Comparison of ENCODE assay signal across 30 cellular contexts in the genomic region with DNA sequence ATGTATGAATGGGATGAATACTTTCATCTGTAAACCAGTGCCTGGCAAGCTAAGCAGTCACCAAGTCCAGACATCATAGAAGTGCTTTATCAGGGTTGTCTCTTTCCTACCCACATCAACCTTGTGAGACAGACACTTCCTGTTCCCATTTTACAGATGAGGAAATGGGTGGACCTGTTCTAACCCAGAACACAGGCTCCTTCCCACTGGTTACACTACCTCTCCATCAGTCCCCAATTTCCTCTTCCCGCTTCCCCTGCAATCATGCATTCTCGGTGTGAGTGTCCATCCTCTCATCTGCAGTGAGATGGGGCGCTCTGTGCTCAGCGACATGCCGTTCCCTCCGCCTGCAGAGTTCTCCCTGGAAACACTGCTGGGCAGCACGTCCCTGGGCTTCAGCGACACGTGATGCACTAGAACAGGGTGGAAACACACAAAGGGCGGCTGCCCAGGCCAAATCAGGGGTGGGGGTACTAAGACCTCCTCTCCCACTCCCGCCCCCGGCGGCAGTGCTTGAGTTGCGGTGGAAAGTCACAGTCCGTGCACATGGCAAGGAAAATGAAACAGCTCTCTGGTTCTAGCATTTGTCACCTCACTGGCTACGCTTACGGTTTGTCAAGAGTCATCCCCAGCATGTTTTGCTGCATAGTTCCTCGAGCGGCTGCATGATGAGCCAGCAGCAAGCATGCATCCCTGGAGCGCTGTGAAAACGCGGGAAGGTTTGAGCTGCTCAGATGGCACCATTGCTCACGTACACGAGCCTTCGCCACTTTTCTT.
DNase-seq lines count a peak whose midpoint lies in the region; ATAC-seq and TF ChIP-seq lines count a peak whose summit lies in the region.
"Had no signal": no experiment of that assay in that cellular context is flagged by ENCODE, and none has a peak within 500 bp of the region (broad histone marks: within the 10 kb centered on the region; RNA-seq: fewer than 3 reads in every experiment).

No MANE protein-coding gene starts in this region.

- H3K27me3 Mint-ChIP-seq in T-helper 17 cell, result no peaks in the 10 kb centered on the region
- H3K27me3 Mint-ChIP-seq: dendritic cell treated with granulocyte-macrophage colony-stimulating factor and Interleukin-4, amounts not matched to agents 40 ng/mL and 50 ng/mL, for 4 days had no signal

- peaks cover 6% of the 10 kb centered on the region for H3K4me1 Mint-ChIP-seq in T-helper 17 cell

- no peak overlapping the region for H3K4me3 ChIP-seq in DND-41 (ENCODE audit: low read depth in 1 of 2, low read length in 2 of 2)
- H3K4me3 ChIP-seq in skeletal muscle satellite cell (ENCODE audit: low read length), result no peak overlapping the region
- H3K4me3 ChIP-seq: HAP-1, skin epidermis, tibial artery had no signal

- H3K36me3 Mint-ChIP-seq in T-helper 17 cell (ENCODE audit: low read depth), result peaks cover 2% of the 10 kb centered on the region

- no peaks in the 10 kb centered on the region for H3K79me2 ChIP-seq in DND-41 (ENCODE audit: insufficient read depth, low read length)

- H3K36me3 ChIP-seq in DND-41 (ENCODE audit: insufficient read depth, low read length), result peaks cover 69% of the 10 kb centered on the region
- no peaks in the 10 kb centered on the region for H3K36me3 ChIP-seq in skeletal muscle satellite cell (ENCODE audit: insufficient read depth, low read length)
- H3K36me3 ChIP-seq: HAP-1, tibial artery had no signal

- H3K27me3 ChIP-seq in DND-41 (ENCODE audit: insufficient read depth, low read length, poor library complexity) (no peaks in the 10 kb centered on the region), skeletal muscle satellite cell (ENCODE audit: control insufficient read depth, insufficient read depth, low read length) (peaks cover 33% of the 10 kb centered on the region)
- H3K27me3 ChIP-seq: tibial artery had no signal

- H3K4me1 ChIP-seq in DND-41 (ENCODE audit: insufficient read depth, low read length) (no peaks in the 10 kb centered on the region), skeletal muscle satellite cell (ENCODE audit: control insufficient read depth, insufficient read depth, low read length) (peaks cover 4% of the 10 kb centered on the region)
- H3K4me1 ChIP-seq: HAP-1 had no signal

- no peak for TF ChIP-seq CTCF in DND-41 (IDR thresholded peaks at IDR 0.05; ENCODE audit: borderline replicate concordance, extremely low read depth, low read length, poor library complexity, severe bottlenecking)

- no peak overlapping the region for H2AFZ ChIP-seq in DND-41 (ENCODE audit: low read depth, low read length)

- no peak overlapping the region for H3K27ac ChIP-seq in DND-41 (ENCODE audit: low read length)
- H3K27ac ChIP-seq: tibial artery, VCaP had no signal

- no peak overlapping the region for H3K4me2 ChIP-seq in DND-41 (ENCODE audit: insufficient read depth, low read length)
- H3K4me2 ChIP-seq in skeletal muscle satellite cell (ENCODE audit: low read length), result peak overlapping the region; percentile 42

- H3K9ac ChIP-seq in DND-41 (ENCODE audit: low read depth, low read length) (no peak overlapping the region), skeletal muscle satellite cell (ENCODE audit: low read depth, low read length) (no peak overlapping the region)

- ATAC-seq in DND-41 (ENCODE audit: insufficient read depth, low read depth) (peak; percentile 45; the same call in 1 of the 3 replicates), T-helper 17 cell (no peak), GM21528 (IDR thresholded peaks at IDR 0.05; ENCODE audit: low FRiP score, unreplicated experiment) (no peak)
- ATAC-seq: HepG2; naive thymus-derived CD8-positive, alpha-beta T cell; Panc1 had no signal

- no peak overlapping the region for H3K4me3 Mint-ChIP-seq in T-helper 17 cell
- H3K4me3 Mint-ChIP-seq: dendritic cell treated with granulocyte-macrophage colony-stimulating factor and Interleukin-4, amounts not matched to agents 40 ng/mL and 50 ng/mL, for 4 days; T-helper 2 cell treated with Interferon-gamma antibody and Interleukin-4, amounts not matched to agents 5 μg/mL and 100 μg/mL, for 36 hours had no signal

- H3K9me3 ChIP-seq in DND-41 (ENCODE audit: insufficient read depth, low read length, severe bottlenecking) (no peaks in the 10 kb centered on the region), T-helper 17 cell (ENCODE audit: control insufficient read depth, low read length, poor library complexity, severe bottlenecking) (no peaks in the 10 kb centered on the region), skeletal muscle satellite cell (replicated peaks; ENCODE audit: low read length) (no peaks in the 10 kb centered on the region)
- H3K9me3 ChIP-seq: HAP-1, tibial artery had no signal

- H3K27ac Mint-ChIP-seq in T-helper 17 cell, result peak overlapping the region; percentile 51
- H3K27ac Mint-ChIP-seq: dendritic cell treated with granulocyte-macrophage colony-stimulating factor and Interleukin-4, amounts not matched to agents 40 ng/mL and 50 ng/mL, for 4 days; T-helper 2 cell treated with Interferon-gamma antibody and Interleukin-4, amounts not matched to agents 5 μg/mL and 100 μg/mL, for 36 hours had no signal

- no peaks in the 10 kb centered on the region; the same call in 1 of the 2 replicates for H4K20me1 ChIP-seq in DND-41 (ENCODE audit: insufficient read depth, low read length)

- no peak for DNase-seq in DND-41
- no peak for DNase-seq in T-helper 17 cell
- peak; percentile 33 for DNase-seq in globus pallidus (ENCODE audit: low spot score)
- no peak for DNase-seq in HPDE6-E6E7 (ENCODE audit: extremely low spot score)
- no peak for DNase-seq in stimulated activated CD4-positive, alpha-beta T cell treated with anti-CD3 and anti-CD28 coated beads, Interleukin-12 subunit alpha, Interleukin-12 subunit beta, amount 100 ng/mL, for 4 hours
- DNase-seq: activated CD4-positive, alpha-beta T cell treated with anti-CD3 and anti-CD28 coated beads for 4 hours; activated gamma-delta T cell; activated T-cell treated with anti-CD3 and anti-CD28 coated beads, Interleukin-2, amount 50 U/mL, for 1 hour; central memory CD4-positive, alpha-beta T cell; COR-L47; Karpas-422; kidney glomerular epithelial cell; naive thymus-derived CD8-positive, alpha-beta T cell; NCI-H1436 treated with DMSO at 0.1 percent for 48 hours; NCI-H2107; NCI-H345; NCI-H748 treated with DMSO at 0.1 percent for 48 hours; SHP77; stimulated activated CD4-positive, alpha-beta T cell treated with anti-CD3 and anti-CD28 coated beads, Interleukin-1b, Interleukin-23, amount 100 ng/mL, for 48 hours; stimulated activated naive CD8-positive, alpha-beta T cell treated with anti-CD3 and anti-CD28 coated beads, Interleukin-15, Interleukin-2, amounts not matched to agents 100 U/mL and 50 U/mL, for 24 hours; tibial artery had no signal
